Comparison of ENCODE assay signal across 16 cellular contexts in the genomic region with DNA sequence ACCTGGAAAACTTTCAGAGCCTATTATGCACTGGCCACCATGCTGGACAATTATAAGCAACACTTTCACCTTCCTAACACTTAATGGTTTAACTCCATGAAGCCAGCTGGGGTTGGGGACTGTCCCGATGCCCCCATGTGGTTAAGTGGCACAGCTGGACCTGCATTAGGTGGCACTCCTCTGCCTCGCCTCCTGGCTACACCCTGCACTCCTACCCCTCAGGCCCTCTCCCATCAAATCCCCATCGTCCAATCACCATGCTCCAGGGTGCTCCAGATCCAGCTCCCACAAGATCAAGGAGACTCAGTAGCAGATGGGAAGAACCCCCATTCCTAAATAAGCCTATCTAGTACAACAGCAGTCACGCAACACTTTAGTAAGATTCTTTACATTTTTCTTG. TPM values are rescaled to one million over a fixed set of nuclear protein-coding genes. Genes with fewer than 3 reads are reported as not detected.
A peak's percentile ranks its signal among the peaks of the same experiment; 100 is the strongest.
DNase-seq lines count a peak whose midpoint lies in the region; ATAC-seq and TF ChIP-seq lines count a peak whose summit lies in the region.
"Had no signal": no experiment of that assay in that cellular context is flagged by ENCODE, and none has a peak within 500 bp of the region (broad histone marks: within the 10 kb centered on the region; RNA-seq: fewer than 3 reads in every experiment).

No MANE protein-coding gene starts in this region.

- H3K4me3 Mint-ChIP-seq in T-helper 17 cell (no peak overlapping the region), endothelial cell (ENCODE audit: unreplicated experiment) (peak overlapping the region; percentile 65)
- H3K4me3 Mint-ChIP-seq: B cell; CD4-positive, CD25-positive, alpha-beta regulatory T cell; GM23338 had no signal

- H3K9me2 ChIP-seq in GM23248 (ENCODE audit: insufficient read depth), result no peaks in the 10 kb centered on the region

- 0 out of 2 replicates have a peak overlapping the region, but pooled peaks have one; percentile 19 for H3K27ac ChIP-seq in GM23248
- peak overlapping the region; percentile 28 for H3K27ac ChIP-seq in smooth muscle cell (ENCODE audit: low read depth)
- H3K27ac ChIP-seq: PC-9 had no signal

- TF ChIP-seq CTCF in endothelial cell (IDR thresholded peaks at IDR 0.05; ENCODE audit: unreplicated experiment) (no peak), smooth muscle cell (IDR thresholded peaks at IDR 0.05; ENCODE audit: borderline replicate concordance, insufficient read depth, poor library complexity, severe bottlenecking) (no peak)

- peaks cover 90% of the 10 kb centered on the region for H3K36me3 ChIP-seq in GM23248 (ENCODE audit: low read depth)
- H3K36me3 ChIP-seq in smooth muscle cell (ENCODE audit: low read depth), result peaks cover 42% of the 10 kb centered on the region

- H3K27me3 Mint-ChIP-seq in T-helper 17 cell (no peaks in the 10 kb centered on the region), endothelial cell (ENCODE audit: unreplicated experiment) (no peaks in the 10 kb centered on the region)
- H3K27me3 Mint-ChIP-seq: B cell; CD4-positive, CD25-positive, alpha-beta regulatory T cell had no signal

- DNase-seq in GM23248 (no peak), T-helper 17 cell (no peak), endothelial cell (ENCODE audit: low spot score) (no peak), smooth muscle cell (lab: John Stamatoyannopoulos, UW; ENCODE audit: unreplicated experiment) (no peak)
- no peak for DNase-seq in activated CD4-positive, alpha-beta T cell treated with anti-CD3 and anti-CD28 coated beads for 48 hours
- DNase-seq in activated CD8-positive, alpha-beta memory T cell treated with anti-CD3 and anti-CD28 coated beads, Interleukin-2, amount 50 U/mL, for 48 hours, result no peak
- DNase-seq: CD4-positive, CD25-positive, alpha-beta regulatory T cell; KG1; NCI-H1436 treated with DMSO at 0.1 percent for 48 hours; NCI-H2081; NCI-H510A; NCI-H82; PC-9 had no signal

- H3K27ac Mint-ChIP-seq in T-helper 17 cell (peak overlapping the region; percentile 47), endothelial cell (ENCODE audit: unreplicated experiment) (no peak overlapping the region)
- H3K27ac Mint-ChIP-seq: B cell, GM23338 had no signal

- H3K4me1 Mint-ChIP-seq in T-helper 17 cell (peaks cover 19% of the 10 kb centered on the region), endothelial cell (ENCODE audit: unreplicated experiment) (no peaks in the 10 kb centered on the region)
- H3K4me1 Mint-ChIP-seq: B cell had no signal

- peaks cover 17% of the 10 kb centered on the region for H4K20me1 ChIP-seq in GM23248 (ENCODE audit: insufficient read depth)
- H4K20me1 ChIP-seq in smooth muscle cell (ENCODE audit: low read depth), result peaks cover 100% of the 10 kb centered on the region

- ATAC-seq in T-helper 17 cell, result no peak
- ATAC-seq in GM18909 (IDR thresholded peaks at IDR 0.05; ENCODE audit: poor library complexity, unreplicated experiment), result no peak
- ATAC-seq: GM23338 had no signal

- in situ Hi-C loops in GM23248 (cut with MboI), result no loop called here

- no peaks in the 10 kb centered on the region for H3K9me3 Mint-ChIP-seq in endothelial cell (ENCODE audit: unreplicated experiment)
- H3K9me3 Mint-ChIP-seq: CD4-positive, CD25-positive, alpha-beta regulatory T cell; GM23338 had no signal

- H3K4me1 ChIP-seq in GM23248 (ENCODE audit: insufficient read depth) (0 out of 2 replicates have a peak, but pooled peaks cover 5% of the 10 kb centered on the region), smooth muscle cell (ENCODE audit: low read depth) (no peaks in the 10 kb centered on the region)

- 71 to 73% methylated on average over 4 of the region's 4 CpGs for WGBS in GM23248 (ENCODE audit: low coverage in 1 of 2, low lambda C conversion rate in 2 of 2, missing lambda C conversion rate in 2 of 2), 2 experiments
- 98% methylated on average over 4 of the region's 4 CpGs for WGBS in smooth muscle cell (ENCODE audit: low lambda C conversion rate)

- H3K79me2 ChIP-seq in GM23248 (ENCODE audit: insufficient read depth) (peaks cover 100% of the 10 kb centered on the region), smooth muscle cell (ENCODE audit: low read depth) (peaks cover 99% of the 10 kb centered on the region)

- peaks cover 7% of the 10 kb centered on the region for H3K36me3 Mint-ChIP-seq in T-helper 17 cell (ENCODE audit: low read depth)
- peaks cover 29% of the 10 kb centered on the region for H3K36me3 Mint-ChIP-seq in endothelial cell (ENCODE audit: low read depth, unreplicated experiment)

- H3K27me3 ChIP-seq in GM23248 (replicated peaks; ENCODE audit: insufficient read depth), result no peaks in the 10 kb centered on the region
- H3K27me3 ChIP-seq in smooth muscle cell (ENCODE audit: low read depth), result no peaks in the 10 kb centered on the region

- no peak overlapping the region for H3K4me2 ChIP-seq in GM23248 (ENCODE audit: unreplicated experiment)
- no peak overlapping the region for H3K4me2 ChIP-seq in smooth muscle cell
- H3K4me2 ChIP-seq: GM23338, PC-9 had no signal

- H3K4me3 ChIP-seq in GM23248, result no peak overlapping the region
- H3K4me3 ChIP-seq in smooth muscle cell, result no peak overlapping the region
- H3K4me3 ChIP-seq: GM23338, PC-9 had no signal

- H3K9me3 ChIP-seq in GM23248 (ENCODE audit: low read depth) (no peaks in the 10 kb centered on the region), T-helper 17 cell (ENCODE audit: control insufficient read depth, low read length, poor library complexity, severe bottlenecking) (no peaks in the 10 kb centered on the region), smooth muscle cell (replicated peaks; ENCODE audit: low read depth) (no peaks in the 10 kb centered on the region)

- no peak overlapping the region for H3K9ac ChIP-seq in GM23248
- H3K9ac ChIP-seq in smooth muscle cell (ENCODE audit: low read depth), result no peak overlapping the region

- H2AFZ ChIP-seq in GM23248 (no peak overlapping the region), smooth muscle cell (ENCODE audit: low read depth) (no peak overlapping the region)
- H2AFZ ChIP-seq: GM23338, PC-9 had no signal

- H3F3A ChIP-seq in GM23248 (ENCODE audit: insufficient read depth) (peaks cover 60% of the 10 kb centered on the region), smooth muscle cell (ENCODE audit: low read depth) (peaks cover 59% of the 10 kb centered on the region)

RNA-seq across cellular contexts. Expression of a gene that starts 53.8 kb away (rescaled TPM):
- total RNA-seq in GM23248 (2014; rRNA removed; shearing (Covaris generic)), result 707 and 711 TPM in 2 replicates
- polyA plus RNA-seq in GM23248 (2016; fragmentation: Nextera tagmentation; extraction: Ambion mirVana) (602 and 613 TPM in 2 replicates), smooth muscle cell (545 and 601 TPM in 2 replicates)
- total RNA-seq in T-helper 17 cell (100 to 1,000 TPM; 136 to 175 TPM), endothelial cell (ENCODE audit: unreplicated experiment) (364 TPM), smooth muscle cell (504 and 559 TPM in 2 replicates)

RNA-seq across cellular contexts. Expression of a gene that starts 54.1 kb away (rescaled TPM):
- total RNA-seq in GM23248 (2014; rRNA removed; shearing (Covaris generic)), result 480 and 499 TPM in 2 replicates
- polyA plus RNA-seq in GM23248 (2016; fragmentation: Nextera tagmentation; extraction: Ambion mirVana) (512 and 518 TPM in 2 replicates), smooth muscle cell (314 and 344 TPM in 2 replicates)
- total RNA-seq in T-helper 17 cell (100 to 1,000 TPM; 190 to 216 TPM), endothelial cell (ENCODE audit: unreplicated experiment) (487 TPM), smooth muscle cell (443 and 523 TPM in 2 replicates)
